ENCODE assay signal across 29 cellular contexts in the genomic region with DNA sequence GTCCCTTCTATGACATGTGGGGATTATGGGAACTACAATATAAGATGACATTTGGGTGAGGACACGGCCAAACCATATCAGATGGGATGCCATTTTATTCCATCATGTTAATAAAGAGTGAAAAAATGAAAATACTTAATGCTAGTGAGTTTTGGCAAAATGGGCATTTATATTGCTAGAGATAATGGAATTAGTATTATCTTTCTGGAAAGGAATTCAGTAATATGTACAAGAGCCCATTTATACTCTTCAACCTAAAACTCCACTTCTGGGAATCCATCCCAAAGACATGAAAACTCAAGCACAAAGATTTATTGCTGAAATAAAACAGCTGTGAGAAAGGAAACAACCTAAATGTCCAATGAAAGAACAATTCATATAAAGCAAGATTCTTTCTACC.
"Had no signal": no experiment of that assay in that cellular context is flagged by ENCODE, and none has a peak within 500 bp of the region (broad histone marks: within the 10 kb centered on the region; RNA-seq: fewer than 3 reads in every experiment).

No MANE protein-coding gene starts in this region.

- H3K27me3 Mint-ChIP-seq: activated CD4-positive, alpha-beta memory T cell treated with anti-CD3 and anti-CD28 coated beads, Interleukin-2, amount 10 ng/mL, durations not matched to agents 7 days and 5 days; activated CD4-positive, alpha-beta T cell treated with anti-CD3 and anti-CD28 coated beads, Interleukin-2, amount 10 ng/mL, durations not matched to agents 7 days and 5 days; activated naive CD4-positive, alpha-beta T cell treated with anti-CD3 and anti-CD28 coated beads, Interleukin-2, amount 10 ng/mL, durations not matched to agents 7 days and 5 days; activated naive CD8-positive, alpha-beta T cell treated with anti-CD3 and anti-CD28 coated beads, Interleukin-2, amount 10 ng/mL, durations not matched to agents 7 days and 5 days; activated T-cell treated with anti-CD3 and anti-CD28 coated beads, Interleukin-2, amount 50 U/mL, for 24 hours; central memory CD8-positive, alpha-beta T cell; dendritic cell treated with granulocyte-macrophage colony-stimulating factor and Interleukin-4, amounts not matched to agents 40 ng/mL and 50 ng/mL, for 4 days had no signal

- H3K27ac ChIP-seq: ascending aorta, coronary artery, dorsolateral prefrontal cortex had no signal

- FAIRE-seq: bronchial epithelial cell, frontal cortex had no signal

- H3K9me3 ChIP-seq: ascending aorta had no signal

- H3K4me3 ChIP-seq: ascending aorta, coronary artery, dorsolateral prefrontal cortex had no signal

- H3K9me3 Mint-ChIP-seq: activated naive CD4-positive, alpha-beta T cell treated with anti-CD3 and anti-CD28 coated beads, Interleukin-2, amount 10 ng/mL, durations not matched to agents 7 days and 5 days; activated T-cell treated with anti-CD3 and anti-CD28 coated beads, Interleukin-2, amount 50 U/mL, for 24 hours; central memory CD8-positive, alpha-beta T cell had no signal

- H3K27ac Mint-ChIP-seq: activated CD4-positive, alpha-beta memory T cell treated with anti-CD3 and anti-CD28 coated beads, Interleukin-2, amount 10 ng/mL, durations not matched to agents 7 days and 5 days; activated CD4-positive, alpha-beta T cell treated with anti-CD3 and anti-CD28 coated beads, Interleukin-2, amount 10 ng/mL, durations not matched to agents 7 days and 5 days; activated naive CD4-positive, alpha-beta T cell treated with anti-CD3 and anti-CD28 coated beads, Interleukin-2, amount 10 ng/mL, durations not matched to agents 7 days and 5 days; activated naive CD4-positive, alpha-beta T cell treated with anti-CD3 and anti-CD28 coated beads, Interleukin-2, amount 50 U/mL, for 72 hours; activated naive CD8-positive, alpha-beta T cell treated with anti-CD3 and anti-CD28 coated beads, Interleukin-2, amount 10 ng/mL, durations not matched to agents 7 days and 5 days; activated T-cell treated with anti-CD3 and anti-CD28 coated beads, Interleukin-2, amount 50 U/mL, for 24 hours; activated T-cell treated with anti-CD3 and anti-CD28 coated beads, Interleukin-2, amount 50 U/mL, for 72 hours; brain; dendritic cell treated with granulocyte-macrophage colony-stimulating factor and Interleukin-4, amounts not matched to agents 40 ng/mL and 50 ng/mL, for 4 days; endodermal cell had no signal

- H3K4me1 ChIP-seq: ascending aorta had no signal

- H3K4me1 Mint-ChIP-seq: activated CD4-positive, alpha-beta memory T cell treated with anti-CD3 and anti-CD28 coated beads, Interleukin-2, amount 10 ng/mL, durations not matched to agents 7 days and 5 days; activated CD4-positive, alpha-beta T cell treated with anti-CD3 and anti-CD28 coated beads, Interleukin-2, amount 10 ng/mL, durations not matched to agents 7 days and 5 days; activated naive CD4-positive, alpha-beta T cell treated with anti-CD3 and anti-CD28 coated beads, Interleukin-2, amount 10 ng/mL, durations not matched to agents 7 days and 5 days; activated naive CD8-positive, alpha-beta T cell treated with anti-CD3 and anti-CD28 coated beads, Interleukin-2, amount 10 ng/mL, durations not matched to agents 7 days and 5 days had no signal

- DNase-seq: activated CD4-positive, alpha-beta memory T cell treated with anti-CD3 and anti-CD28 coated beads, Interleukin-2, amount 10 ng/mL, durations not matched to agents 7 days and 5 days; activated CD4-positive, alpha-beta T cell treated with anti-CD3 and anti-CD28 coated beads for 4 hours; activated CD4-positive, alpha-beta T cell treated with anti-CD3 and anti-CD28 coated beads, Interleukin-2, amount 10 ng/mL, durations not matched to agents 7 days and 5 days; activated CD4-positive, alpha-beta T cell treated with anti-CD3 and anti-CD28 coated beads, Interleukin-2, amount 50 U/mL, for 4 hours; activated CD4-positive, CD25-positive, alpha-beta regulatory T cell; activated CD4-positive, CD25-positive, alpha-beta regulatory T cell treated with anti-CD3 and anti-CD28 coated beads, Interleukin-2, amount 50 U/mL, for 72 hours; activated CD8-positive, alpha-beta memory T cell treated with anti-CD3 and anti-CD28 coated beads, Interleukin-2, amount 50 U/mL, for 48 hours; activated gamma-delta T cell; activated naive CD4-positive, alpha-beta T cell; activated naive CD4-positive, alpha-beta T cell treated with anti-CD3 and anti-CD28 coated beads, Interleukin-2, amount 10 ng/mL, durations not matched to agents 7 days and 5 days; activated naive CD8-positive, alpha-beta T cell treated with anti-CD3 and anti-CD28 coated beads, Interleukin-2, amount 10 ng/mL, durations not matched to agents 7 days and 5 days; activated T-cell treated with anti-CD3 and anti-CD28 coated beads for 4 hours; activated T-cell treated with anti-CD3 and anti-CD28 coated beads, Interleukin-2, amount 50 U/mL, for 24 hours; activated T-cell treated with anti-CD3 and anti-CD28 coated beads, Interleukin-2, amount 50 U/mL, for 72 hours; dorsolateral prefrontal cortex; effector memory CD4-positive, alpha-beta T cell; endodermal cell; foreskin fibroblast; head of caudate nucleus; T-helper 2 cell had no signal

- H3K4me3 Mint-ChIP-seq: activated CD4-positive, alpha-beta memory T cell treated with anti-CD3 and anti-CD28 coated beads, Interleukin-2, amount 10 ng/mL, durations not matched to agents 7 days and 5 days; activated CD4-positive, alpha-beta T cell treated with anti-CD3 and anti-CD28 coated beads, Interleukin-2, amount 10 ng/mL, durations not matched to agents 7 days and 5 days; activated naive CD4-positive, alpha-beta T cell treated with anti-CD3 and anti-CD28 coated beads, Interleukin-2, amount 10 ng/mL, durations not matched to agents 7 days and 5 days; activated naive CD8-positive, alpha-beta T cell treated with anti-CD3 and anti-CD28 coated beads, Interleukin-2, amount 10 ng/mL, durations not matched to agents 7 days and 5 days; activated T-cell treated with anti-CD3 and anti-CD28 coated beads, Interleukin-2, amount 50 U/mL, for 24 hours; activated T-cell treated with anti-CD3 and anti-CD28 coated beads, Interleukin-2, amount 50 U/mL, for 72 hours; brain; central memory CD8-positive, alpha-beta T cell; dendritic cell treated with granulocyte-macrophage colony-stimulating factor and Interleukin-4, amounts not matched to agents 40 ng/mL and 50 ng/mL, for 4 days; endodermal cell had no signal

- H3K36me3 ChIP-seq: ascending aorta had no signal

- ATAC-seq: activated naive CD4-positive, alpha-beta T cell treated with anti-CD3 and anti-CD28 coated beads, Interleukin-2, amount 50 U/mL, for 72 hours; activated T-cell treated with anti-CD3 and anti-CD28 coated beads, Interleukin-2, amount 50 U/mL, for 72 hours; esophagus mucosa had no signal

- H3K27me3 ChIP-seq: ascending aorta, dorsolateral prefrontal cortex had no signal
